Comparison of ENCODE assay signal across 10 cellular contexts in genomic region chr11:1211838-1212237, GRCh38. TPM values are rescaled to one million over a fixed set of nuclear protein-coding genes. Genes with fewer than 3 reads are reported as not detected.
"Had no signal": no experiment of that assay in that cellular context is flagged by ENCODE, and none has a peak within 500 bp of the region (broad histone marks: within the 10 kb centered on the region; RNA-seq: fewer than 3 reads in every experiment).

No MANE protein-coding gene starts in this region.

- ATAC-seq: HepG2, K562 had no signal

- FAIRE-seq: HepG2, HTR-8/SVneo, K562 had no signal

- H3K4me3 ChIP-seq: K562 had no signal

- DNase-seq: IMR-90, KBM-7, KG1 had no signal

- H3K27ac ChIP-seq: HL-60, KMS-11 had no signal

- H3K4me2 ChIP-seq: KMS-11 had no signal

- H3K9ac ChIP-seq: KMS-11 had no signal

RNA-seq across cellular contexts. Expression of gene MUC5B, which starts 11.0 kb away (rescaled TPM):
- total RNA-seq: HepG2, IMR-90 had no signal
- polyA plus RNA-seq: IgD-negative memory B cell, IMR-90 had no signal

RNA-seq across cellular contexts. Expression of gene MUC5AC, which starts 54.1 kb away (rescaled TPM):
- total RNA-seq: HepG2, HT1080, IMR-90, K562 had no signal
- polyA plus RNA-seq: IgD-negative memory B cell, K562 had no signal
